22 cellular contexts compared by ENCODE assay signal in genomic region chr12:50566066-50566465, GRCh38.
"Had no signal": no experiment of that assay in that cellular context is flagged by ENCODE, and none has a peak within 500 bp of the region (broad histone marks: within the 10 kb centered on the region; RNA-seq: fewer than 3 reads in every experiment).

No MANE protein-coding gene starts in this region.

- DNase-seq: activated CD4-positive, alpha-beta T cell treated with anti-CD3 and anti-CD28 coated beads, Interleukin-2, amount 10 ng/mL, durations not matched to agents 7 days and 5 days; activated CD4-positive, CD25-positive, alpha-beta regulatory T cell treated with anti-CD3 and anti-CD28 coated beads, Interleukin-2, amount 50 U/mL, for 72 hours; activated CD8-positive, alpha-beta memory T cell treated with anti-CD3 and anti-CD28 coated beads, Interleukin-2, amount 10 ng/mL, durations not matched to agents 7 days and 5 days; activated CD8-positive, alpha-beta T cell treated with anti-CD3 and anti-CD28 coated beads for 36 hours; activated effector memory CD4-positive, alpha-beta T cell treated with anti-CD3 and anti-CD28 coated beads, Interleukin-2, amount 50 U/mL, for 16 hours; activated naive CD4-positive, alpha-beta T cell treated with anti-CD3 and anti-CD28 coated beads, Interleukin-2, amount 10 ng/mL, durations not matched to agents 7 days and 5 days; activated T-cell treated with anti-CD3 and anti-CD28 coated beads for 4 hours; anterior cingulate cortex; effector CD4-positive, alpha-beta T cell; erythroblast; foreskin fibroblast; heart right ventricle; kidney; natural killer cell; ovary; stimulated activated CD4-positive, alpha-beta T cell treated with anti-CD3 and anti-CD28 coated beads, Interleukin-2, amount 100 ng/mL, for 48 hours; stimulated activated naive CD4-positive, alpha-beta T cell; testis; upper lobe of left lung; WERI-Rb-1 had no signal

- ATAC-seq: activated CD8-positive, alpha-beta memory T cell treated with anti-CD3 and anti-CD28 coated beads, Interleukin-2, amount 10 ng/mL, durations not matched to agents 7 days and 5 days; activated CD8-positive, alpha-beta T cell treated with anti-CD3 and anti-CD28 coated beads for 36 hours; body of pancreas; heart right ventricle; left lobe of liver; natural killer cell had no signal
